Comparison of ENCODE assay signal across 9 cellular contexts in genomic region chr12:116687888-116688287, GRCh38. TPM values are rescaled to one million over a fixed set of nuclear protein-coding genes. Genes with fewer than 3 reads are reported as not detected.
A peak's percentile ranks its signal among the peaks of the same experiment; 100 is the strongest.
DNase-seq lines count a peak whose midpoint lies in the region; ATAC-seq and TF ChIP-seq lines count a peak whose summit lies in the region.
"Had no signal": no experiment of that assay in that cellular context is flagged by ENCODE, and none has a peak within 500 bp of the region (broad histone marks: within the 10 kb centered on the region; RNA-seq: fewer than 3 reads in every experiment).

No MANE protein-coding gene starts in this region.

- peak; percentile 73 for TF ChIP-seq CTCF in glutamatergic neuron (IDR thresholded peaks at IDR 0.05; ENCODE audit: partially characterized antibody, unreplicated experiment)

- H3K4me3 Mint-ChIP-seq in glutamatergic neuron (ENCODE audit: unreplicated experiment) = no peak overlapping the region

- ATAC-seq in GM19328 (IDR thresholded peaks at IDR 0.05; ENCODE audit: unreplicated experiment) (no peak), HG03439 (IDR thresholded peaks at IDR 0.05; ENCODE audit: unreplicated experiment) (no peak)
- ATAC-seq: left colon had no signal

- no peaks in the 10 kb centered on the region for H3K9me3 Mint-ChIP-seq in glutamatergic neuron (ENCODE audit: unreplicated experiment)

- H3K27ac Mint-ChIP-seq in glutamatergic neuron (ENCODE audit: unreplicated experiment) = no peak overlapping the region

- DNase-seq in GDM1 (lab: John Stamatoyannopoulos, UW) (peak; percentile 39), HuH-7 (ENCODE audit: low spot score) (peak; percentile 36), glutamatergic neuron (peak; percentile 83), NCI-H1436 (lab: John Stamatoyannopoulos, UW) (no peak)
- peak; percentile 44 to 57 for DNase-seq in activated CD4-positive, alpha-beta T cell treated with anti-CD3 and anti-CD28 coated beads, Interleukin-2, amount 50 U/mL, for 48 hours
- peak in 3 of 4 experiments; percentile 13 to 21 (median 21) for DNase-seq in stimulated activated CD4-positive, alpha-beta T cell treated with anti-CD3 and anti-CD28 coated beads, Interleukin-1b, Interleukin-23, amount 100 ng/mL, for 24 hours (ENCODE audit: low read depth in 4 of 4, low spot score in 1 of 4)

- peaks cover 4% of the 10 kb centered on the region for H3K27me3 Mint-ChIP-seq in glutamatergic neuron (ENCODE audit: unreplicated experiment)

- H3K36me3 Mint-ChIP-seq in glutamatergic neuron (ENCODE audit: unreplicated experiment) = peaks cover 5% of the 10 kb centered on the region

- peaks cover 3% of the 10 kb centered on the region for H3K4me1 Mint-ChIP-seq in glutamatergic neuron (ENCODE audit: low read depth, unreplicated experiment)

RNA-seq across cellular contexts. Expression of gene SPRING1, which starts 50.0 kb away (rescaled TPM):
- total RNA-seq in glutamatergic neuron (ENCODE audit: unreplicated experiment) = 40.8 TPM

RNA-seq across cellular contexts. Expression of gene RNFT2, which starts 50.2 kb away (rescaled TPM):
- 55.8 TPM for total RNA-seq in glutamatergic neuron (ENCODE audit: unreplicated experiment)
